In the genomic region with DNA sequence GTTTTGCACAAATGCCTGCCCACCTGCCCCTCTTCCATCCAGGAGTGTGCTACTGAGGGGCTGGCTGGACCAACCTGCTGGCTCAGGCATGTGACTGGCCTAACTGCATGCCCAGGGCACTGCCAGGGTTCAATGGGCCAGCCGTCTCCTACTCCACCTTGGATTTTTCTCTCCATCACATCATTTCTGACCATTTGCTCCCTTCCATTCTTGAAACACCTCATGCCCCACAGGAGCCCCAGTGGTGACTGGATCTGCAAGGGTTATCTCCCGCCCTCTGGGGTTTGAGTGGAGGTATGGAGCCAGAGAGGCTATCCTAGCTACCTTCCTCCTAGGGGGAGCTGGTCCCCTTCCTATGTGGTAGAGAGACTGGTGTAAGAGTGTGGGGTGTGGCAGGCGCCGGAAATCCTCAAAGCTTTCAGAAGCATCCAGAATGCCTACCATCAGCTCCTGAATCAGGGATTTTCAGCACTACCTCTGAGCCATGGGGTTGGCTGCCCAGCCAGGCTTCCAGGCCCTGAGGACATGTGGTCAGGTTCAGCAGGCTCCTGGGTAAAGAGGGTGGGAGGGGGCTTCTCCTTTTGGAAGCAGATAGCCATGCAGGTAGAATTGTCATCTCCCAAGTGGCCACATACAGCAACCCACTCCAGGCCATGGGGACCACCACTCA, we compare ENCODE assay signal across 2 cellular contexts.
TF ChIP-seq lines count a peak whose summit lies in the region.

No MANE protein-coding gene starts in this region.

TF ChIP-seq in GM23338, 12 proteins besides CTCF, POLR2A, EP300 and RAD21 (continued from another document and continues in another):
- TF ChIP-seq, protein P1, sequence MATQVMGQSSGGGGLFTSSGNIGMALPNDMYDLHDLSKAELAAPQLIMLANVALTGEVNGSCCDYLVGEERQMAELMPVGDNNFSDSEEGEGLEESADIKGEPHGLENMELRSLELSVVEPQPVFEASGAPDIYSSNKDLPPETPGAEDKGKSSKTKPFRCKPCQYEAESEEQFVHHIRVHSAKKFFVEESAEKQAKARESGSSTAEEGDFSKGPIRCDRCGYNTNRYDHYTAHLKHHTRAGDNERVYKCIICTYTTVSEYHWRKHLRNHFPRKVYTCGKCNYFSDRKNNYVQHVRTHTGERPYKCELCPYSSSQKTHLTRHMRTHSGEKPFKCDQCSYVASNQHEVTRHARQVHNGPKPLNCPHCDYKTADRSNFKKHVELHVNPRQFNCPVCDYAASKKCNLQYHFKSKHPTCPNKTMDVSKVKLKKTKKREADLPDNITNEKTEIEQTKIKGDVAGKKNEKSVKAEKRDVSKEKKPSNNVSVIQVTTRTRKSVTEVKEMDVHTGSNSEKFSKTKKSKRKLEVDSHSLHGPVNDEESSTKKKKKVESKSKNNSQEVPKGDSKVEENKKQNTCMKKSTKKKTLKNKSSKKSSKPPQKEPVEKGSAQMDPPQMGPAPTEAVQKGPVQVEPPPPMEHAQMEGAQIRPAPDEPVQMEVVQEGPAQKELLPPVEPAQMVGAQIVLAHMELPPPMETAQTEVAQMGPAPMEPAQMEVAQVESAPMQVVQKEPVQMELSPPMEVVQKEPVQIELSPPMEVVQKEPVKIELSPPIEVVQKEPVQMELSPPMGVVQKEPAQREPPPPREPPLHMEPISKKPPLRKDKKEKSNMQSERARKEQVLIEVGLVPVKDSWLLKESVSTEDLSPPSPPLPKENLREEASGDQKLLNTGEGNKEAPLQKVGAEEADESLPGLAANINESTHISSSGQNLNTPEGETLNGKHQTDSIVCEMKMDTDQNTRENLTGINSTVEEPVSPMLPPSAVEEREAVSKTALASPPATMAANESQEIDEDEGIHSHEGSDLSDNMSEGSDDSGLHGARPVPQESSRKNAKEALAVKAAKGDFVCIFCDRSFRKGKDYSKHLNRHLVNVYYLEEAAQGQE (IDR thresholded peaks at IDR 0.05; ENCODE audit: unreplicated experiment) = no peak
- TF ChIP-seq EZH2 (IDR thresholded peaks at IDR 0.05; ENCODE audit: low read depth, unreplicated experiment) = no peak
- no peak for TF ChIP-seq ZNF331 (CRISPR knock-in tag; IDR thresholded peaks at IDR 0.05; ENCODE audit: low read depth)
- TF ChIP-seq POLR2AphosphoS5 (IDR thresholded peaks at IDR 0.05; ENCODE audit: low read depth) = no peak
- TF ChIP-seq STAT1 (IDR thresholded peaks at IDR 0.05; ENCODE audit: unreplicated experiment) = no peak
- no peak for TF ChIP-seq CREB1 (CRISPR knock-in tag; IDR thresholded peaks at IDR 0.05; ENCODE audit: low read depth)
- no peak for TF ChIP-seq ZNF114 (CRISPR knock-in tag; IDR thresholded peaks at IDR 0.05)
- TF ChIP-seq JUNB (IDR thresholded peaks at IDR 0.05; ENCODE audit: unreplicated experiment) = no peak
- no peak for TF ChIP-seq ETS1 (IDR thresholded peaks at IDR 0.05)

TF ChIP-seq in WTC11, 78 proteins besides CTCF, POLR2A, EP300 and RAD21 (continued from another document):
- TF ChIP-seq, protein P2, sequence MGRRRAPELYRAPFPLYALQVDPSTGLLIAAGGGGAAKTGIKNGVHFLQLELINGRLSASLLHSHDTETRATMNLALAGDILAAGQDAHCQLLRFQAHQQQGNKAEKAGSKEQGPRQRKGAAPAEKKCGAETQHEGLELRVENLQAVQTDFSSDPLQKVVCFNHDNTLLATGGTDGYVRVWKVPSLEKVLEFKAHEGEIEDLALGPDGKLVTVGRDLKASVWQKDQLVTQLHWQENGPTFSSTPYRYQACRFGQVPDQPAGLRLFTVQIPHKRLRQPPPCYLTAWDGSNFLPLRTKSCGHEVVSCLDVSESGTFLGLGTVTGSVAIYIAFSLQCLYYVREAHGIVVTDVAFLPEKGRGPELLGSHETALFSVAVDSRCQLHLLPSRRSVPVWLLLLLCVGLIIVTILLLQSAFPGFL (CRISPR knock-in tag; IDR thresholded peaks at IDR 0.05; ENCODE audit: borderline replicate concordance) = no peak
- TF ChIP-seq GRHL2 (CRISPR knock-in tag; IDR thresholded peaks at IDR 0.05; ENCODE audit: insufficient replicate concordance, severe bottlenecking) = no peak
- TF ChIP-seq, protein P3, sequence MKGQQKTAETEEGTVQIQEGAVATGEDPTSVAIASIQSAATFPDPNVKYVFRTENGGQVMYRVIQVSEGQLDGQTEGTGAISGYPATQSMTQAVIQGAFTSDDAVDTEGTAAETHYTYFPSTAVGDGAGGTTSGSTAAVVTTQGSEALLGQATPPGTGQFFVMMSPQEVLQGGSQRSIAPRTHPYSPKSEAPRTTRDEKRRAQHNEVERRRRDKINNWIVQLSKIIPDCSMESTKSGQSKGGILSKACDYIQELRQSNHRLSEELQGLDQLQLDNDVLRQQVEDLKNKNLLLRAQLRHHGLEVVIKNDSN (CRISPR knock-in tag; IDR thresholded peaks at IDR 0.05) = no peak
- TF ChIP-seq ZNF232 (CRISPR knock-in tag; IDR thresholded peaks at IDR 0.05) = no peak
- TF ChIP-seq NFYB (CRISPR knock-in tag; conservative IDR thresholded peaks at IDR 0.05; ENCODE audit: low read depth) = no peak
- no peak for TF ChIP-seq MXD4 (CRISPR knock-in tag; IDR thresholded peaks at IDR 0.05; ENCODE audit: borderline replicate concordance)
